Comparison of ENCODE assay signal across 32 cellular contexts in the genomic region with DNA sequence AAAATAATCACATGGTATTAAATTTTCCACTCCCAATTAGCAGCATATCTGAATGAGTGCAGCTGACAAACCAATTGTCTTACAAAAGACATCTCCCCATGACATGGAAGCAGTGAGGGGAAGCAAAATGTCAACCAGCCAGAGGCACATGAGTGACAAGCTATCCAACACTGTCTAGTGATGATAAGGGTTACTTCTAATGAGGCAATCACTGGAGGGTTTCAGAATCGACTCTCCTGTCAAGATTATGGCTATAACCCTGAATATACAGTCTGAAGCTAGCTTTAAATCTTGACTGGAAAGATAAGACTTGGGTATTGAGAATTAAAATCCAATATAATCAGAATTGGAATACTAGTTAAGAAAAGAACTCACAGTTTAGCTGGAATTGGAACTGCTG.
"Had no signal": no experiment of that assay in that cellular context is flagged by ENCODE, and none has a peak within 500 bp of the region (broad histone marks: within the 10 kb centered on the region; RNA-seq: fewer than 3 reads in every experiment).

No MANE protein-coding gene starts in this region.

- H3K9me3 Mint-ChIP-seq: activated CD4-positive, alpha-beta memory T cell treated with anti-CD3 and anti-CD28 coated beads for 36 hours; activated naive CD4-positive, alpha-beta T cell treated with anti-CD3 and anti-CD28 coated beads, Interleukin-2, amount 10 ng/mL, durations not matched to agents 7 days and 5 days; activated naive CD4-positive, alpha-beta T cell treated with anti-CD3 and anti-CD28 coated beads, Interleukin-2, amount 50 U/mL, for 72 hours; activated naive CD8-positive, alpha-beta T cell treated with anti-CD3 and anti-CD28 coated beads, Interleukin-2, amount 10 ng/mL, durations not matched to agents 7 days and 5 days; activated T-cell treated with anti-CD3 and anti-CD28 coated beads, Interleukin-2, amount 50 U/mL, for 4 hours; activated T-helper 1 cell treated with anti-CD3 and anti-CD28 coated beads, Interleukin-12 subunit alpha, Interleukin-12 subunit beta, Interleukin-2, Interleukin-4 antibody, amounts not matched to agents 30 ng/mL and 10 ng/mL and 1 ng/mL, durations not matched to agents 14 hours and 24 hours and 36 hours; brain; effector memory CD8-positive, alpha-beta T cell; WTC11 had no signal

- H2AFZ ChIP-seq: hepatocyte had no signal

- H3K27ac Mint-ChIP-seq: activated CD4-positive, alpha-beta memory T cell treated with anti-CD3 and anti-CD28 coated beads for 36 hours; activated CD8-positive, alpha-beta memory T cell treated with anti-CD3 and anti-CD28 coated beads, Interleukin-2, amount 10 ng/mL, durations not matched to agents 7 days and 5 days; activated naive CD4-positive, alpha-beta T cell treated with anti-CD3 and anti-CD28 coated beads, Interleukin-2, amount 10 ng/mL, durations not matched to agents 7 days and 5 days; activated naive CD8-positive, alpha-beta T cell treated with anti-CD3 and anti-CD28 coated beads, Interleukin-2, amount 10 ng/mL, durations not matched to agents 7 days and 5 days; activated T-helper 1 cell treated with anti-CD3 and anti-CD28 coated beads, Interleukin-12 subunit alpha, Interleukin-12 subunit beta, Interleukin-2, Interleukin-4 antibody, amounts not matched to agents 30 ng/mL and 10 ng/mL and 1 ng/mL, durations not matched to agents 14 hours and 24 hours and 36 hours; effector memory CD8-positive, alpha-beta T cell; WTC11 had no signal

- DNase-seq: activated CD4-positive, alpha-beta memory T cell treated with anti-CD3 and anti-CD28 coated beads for 36 hours; activated CD4-positive, alpha-beta T cell treated with anti-CD3 and anti-CD28 coated beads for 1 hour; activated CD4-positive, alpha-beta T cell treated with anti-CD3 and anti-CD28 coated beads for 4 hours; activated CD4-positive, alpha-beta T cell treated with anti-CD3 and anti-CD28 coated beads, Interleukin-2, amount 50 U/mL, for 1 hour; activated CD8-positive, alpha-beta memory T cell treated with anti-CD3 and anti-CD28 coated beads, Interleukin-2, amount 10 ng/mL, durations not matched to agents 7 days and 5 days; activated CD8-positive, alpha-beta memory T cell treated with anti-CD3 and anti-CD28 coated beads, Interleukin-2, amount 50 U/mL, for 4 hours; activated CD8-positive, alpha-beta T cell treated with anti-CD3 and anti-CD28 coated beads, Interleukin-2, amount 10 ng/mL, durations not matched to agents 7 days and 5 days; activated gamma-delta T cell; activated naive CD4-positive, alpha-beta T cell; activated naive CD4-positive, alpha-beta T cell treated with anti-CD3 and anti-CD28 coated beads, Interleukin-2, amount 10 ng/mL, durations not matched to agents 7 days and 5 days; activated naive CD8-positive, alpha-beta T cell treated with anti-CD3 and anti-CD28 coated beads, Interleukin-2, amount 10 ng/mL, durations not matched to agents 7 days and 5 days; activated T-cell treated with anti-CD3 and anti-CD28 coated beads for 4 hours; activated T-cell treated with anti-CD3 and anti-CD28 coated beads, Interleukin-2, amount 50 U/mL, for 4 hours; cortex of kidney; dermis blood vessel endothelial cell; effector CD4-positive, alpha-beta T cell; effector memory CD8-positive, alpha-beta T cell; esophagus squamous epithelium; foreskin melanocyte; heart right ventricle; T-helper 2 cell had no signal

- H3K4me2 ChIP-seq: hepatocyte had no signal

- H3K27me3 Mint-ChIP-seq: activated CD4-positive, alpha-beta memory T cell treated with anti-CD3 and anti-CD28 coated beads for 36 hours; activated CD8-positive, alpha-beta memory T cell treated with anti-CD3 and anti-CD28 coated beads, Interleukin-2, amount 10 ng/mL, durations not matched to agents 7 days and 5 days; activated naive CD4-positive, alpha-beta T cell treated with anti-CD3 and anti-CD28 coated beads, Interleukin-2, amount 10 ng/mL, durations not matched to agents 7 days and 5 days; activated naive CD8-positive, alpha-beta T cell treated with anti-CD3 and anti-CD28 coated beads, Interleukin-2, amount 10 ng/mL, durations not matched to agents 7 days and 5 days; effector memory CD8-positive, alpha-beta T cell had no signal

- H3K4me1 Mint-ChIP-seq: activated CD8-positive, alpha-beta memory T cell treated with anti-CD3 and anti-CD28 coated beads, Interleukin-2, amount 10 ng/mL, durations not matched to agents 7 days and 5 days; activated naive CD4-positive, alpha-beta T cell treated with anti-CD3 and anti-CD28 coated beads, Interleukin-2, amount 10 ng/mL, durations not matched to agents 7 days and 5 days; activated naive CD8-positive, alpha-beta T cell treated with anti-CD3 and anti-CD28 coated beads, Interleukin-2, amount 10 ng/mL, durations not matched to agents 7 days and 5 days; brain; WTC11 had no signal

- H3K4me3 ChIP-seq: ascending aorta, breast epithelium, esophagus squamous epithelium, gastroesophageal sphincter, heart right ventricle, hepatocyte had no signal

- H3K9me3 ChIP-seq: ascending aorta, breast epithelium, esophagus squamous epithelium, gastroesophageal sphincter, heart right ventricle had no signal

- H3K27ac ChIP-seq: ascending aorta, esophagus squamous epithelium, gastroesophageal sphincter, heart right ventricle, hepatocyte, VCaP had no signal

- H3K27me3 ChIP-seq: ascending aorta, breast epithelium, esophagus squamous epithelium, gastroesophageal sphincter, heart right ventricle, hepatocyte had no signal

- H3K36me3 ChIP-seq: breast epithelium had no signal

- H3K4me1 ChIP-seq: ascending aorta, gastroesophageal sphincter had no signal

- ATAC-seq: activated CD8-positive, alpha-beta memory T cell treated with anti-CD3 and anti-CD28 coated beads, Interleukin-2, amount 10 ng/mL, durations not matched to agents 7 days and 5 days; activated CD8-positive, alpha-beta T cell treated with anti-CD3 and anti-CD28 coated beads, Interleukin-2, amount 10 ng/mL, durations not matched to agents 7 days and 5 days; activated naive CD4-positive, alpha-beta T cell treated with anti-CD3 and anti-CD28 coated beads, Interleukin-2, amount 50 U/mL, for 72 hours; activated T-cell treated with anti-CD3 and anti-CD28 coated beads, Interleukin-2, amount 50 U/mL, for 4 hours; effector memory CD8-positive, alpha-beta T cell; gastroesophageal sphincter; WTC11 had no signal

- FAIRE-seq: colon, TTC549 had no signal

- H3K4me3 Mint-ChIP-seq: activated CD4-positive, alpha-beta memory T cell treated with anti-CD3 and anti-CD28 coated beads for 36 hours; activated CD8-positive, alpha-beta memory T cell treated with anti-CD3 and anti-CD28 coated beads, Interleukin-2, amount 10 ng/mL, durations not matched to agents 7 days and 5 days; activated CD8-positive, alpha-beta T cell treated with anti-CD3 and anti-CD28 coated beads, Interleukin-2, amount 10 ng/mL, durations not matched to agents 7 days and 5 days; activated naive CD4-positive, alpha-beta T cell treated with anti-CD3 and anti-CD28 coated beads, Interleukin-2, amount 10 ng/mL, durations not matched to agents 7 days and 5 days; activated naive CD8-positive, alpha-beta T cell treated with anti-CD3 and anti-CD28 coated beads, Interleukin-2, amount 10 ng/mL, durations not matched to agents 7 days and 5 days; activated T-cell treated with anti-CD3 and anti-CD28 coated beads, Interleukin-2, amount 50 U/mL, for 4 hours; activated T-helper 1 cell treated with anti-CD3 and anti-CD28 coated beads, Interleukin-12 subunit alpha, Interleukin-12 subunit beta, Interleukin-2, Interleukin-4 antibody, amounts not matched to agents 30 ng/mL and 10 ng/mL and 1 ng/mL, durations not matched to agents 14 hours and 24 hours and 36 hours; brain; effector memory CD8-positive, alpha-beta T cell; WTC11 had no signal
